In genomic region chr5:133226186-133226585, GRCh38 we compare ENCODE assay signal across 21 cellular contexts.
A peak's percentile ranks its signal among the peaks of the same experiment; 100 is the strongest.
DNase-seq lines count a peak whose midpoint lies in the region; TF ChIP-seq lines count a peak whose summit lies in the region.
"Had no signal": no experiment of that assay in that cellular context is flagged by ENCODE, and none has a peak within 500 bp of the region (broad histone marks: within the 10 kb centered on the region; RNA-seq: fewer than 3 reads in every experiment).

No MANE protein-coding gene starts in this region.

- H3K36me3 ChIP-seq in MG63, result no peaks in the 10 kb centered on the region
- H3K36me3 ChIP-seq in colonic mucosa, result no peaks in the 10 kb centered on the region
- H3K36me3 ChIP-seq: cardiac muscle cell, SJCRH30 had no signal

- H3K27me3 ChIP-seq in MG63, result no peaks in the 10 kb centered on the region
- H3K27me3 ChIP-seq in colonic mucosa, result no peaks in the 10 kb centered on the region
- H3K27me3 ChIP-seq: cardiac muscle cell, SJCRH30 had no signal

- TF ChIP-seq CTCF in colonic mucosa (IDR thresholded peaks at IDR 0.05) (no peak), progenitor cell of endocrine pancreas (IDR thresholded peaks at IDR 0.05; ENCODE audit: unreplicated experiment) (no peak)

- no peaks in the 10 kb centered on the region for H3K9me3 Mint-ChIP-seq in progenitor cell of endocrine pancreas (ENCODE audit: low read depth)
- H3K9me3 Mint-ChIP-seq: activated naive CD4-positive, alpha-beta T cell treated with anti-CD3 and anti-CD28 coated beads, Interleukin-2, amount 10 ng/mL, durations not matched to agents 7 days and 5 days; T-helper 1 cell treated with Interleukin-12 subunit alpha and Interleukin-12 subunit beta and Interleukin-4 antibody, amounts not matched to agents 30 μg/mL and 1 μg/mL, for 36 hours had no signal

- no peak for TF ChIP-seq POLR2A in erythroblast (IDR thresholded peaks at IDR 0.05; ENCODE audit: low read length)

- H3K4me1 Mint-ChIP-seq in progenitor cell of endocrine pancreas (ENCODE audit: low read depth), result peaks cover 2% of the 10 kb centered on the region
- H3K4me1 Mint-ChIP-seq: activated naive CD4-positive, alpha-beta T cell treated with anti-CD3 and anti-CD28 coated beads, Interleukin-2, amount 10 ng/mL, durations not matched to agents 7 days and 5 days had no signal

- H3K27me3 Mint-ChIP-seq in progenitor cell of endocrine pancreas, result no peaks in the 10 kb centered on the region

- H3K4me1 ChIP-seq in colonic mucosa, result peaks cover 6% of the 10 kb centered on the region
- H3K4me1 ChIP-seq: SJCRH30 had no signal

- no peak overlapping the region for H3K4me3 ChIP-seq in MG63
- H3K4me3 ChIP-seq in colonic mucosa, result no peak overlapping the region
- H3K4me3 ChIP-seq: cardiac muscle cell, PC-9, SJCRH30 had no signal

- intact Hi-C loops in colonic mucosa (cut with DNase I), result no loop called here

- peak overlapping the region; percentile 68 for H3K27ac ChIP-seq in colonic mucosa
- H3K27ac ChIP-seq: cardiac muscle cell, PC-9, SJCRH30 had no signal

- H3K36me3 Mint-ChIP-seq in progenitor cell of endocrine pancreas (ENCODE audit: insufficient read depth), result no peaks in the 10 kb centered on the region
- H3K36me3 Mint-ChIP-seq: activated naive CD4-positive, alpha-beta T cell treated with anti-CD3 and anti-CD28 coated beads, Interleukin-2, amount 10 ng/mL, durations not matched to agents 7 days and 5 days had no signal

- no peak overlapping the region for H3K9ac ChIP-seq in colonic mucosa (ENCODE audit: low read depth in 2 of 2, low read length in 2 of 2)

- peak overlapping the region; percentile 25 for H3K27ac Mint-ChIP-seq in progenitor cell of endocrine pancreas
- H3K27ac Mint-ChIP-seq: activated naive CD4-positive, alpha-beta T cell treated with anti-CD3 and anti-CD28 coated beads, Interleukin-2, amount 10 ng/mL, durations not matched to agents 7 days and 5 days; T-helper 1 cell treated with Interleukin-12 subunit alpha and Interleukin-12 subunit beta and Interleukin-4 antibody, amounts not matched to agents 30 μg/mL and 1 μg/mL, for 36 hours had no signal

- H3K9me3 ChIP-seq in MG63, result no peaks in the 10 kb centered on the region
- H3K9me3 ChIP-seq in colonic mucosa, result no peaks in the 10 kb centered on the region
- H3K9me3 ChIP-seq: SJCRH30 had no signal

- DNase-seq in MG63, result peak; percentile 55
- DNase-seq in colonic mucosa, result no peak
- no peak for DNase-seq in progenitor cell of endocrine pancreas (ENCODE audit: low spot score, unreplicated experiment)
- DNase-seq in HuH-7.5 (ENCODE audit: low spot score), result no peak
- no peak for DNase-seq in RKO (ENCODE audit: low spot score)
- DNase-seq in stimulated activated CD4-positive, alpha-beta T cell treated with anti-CD3 and anti-CD28 coated beads, Interleukin-15, amount 100 ng/mL, for 24 hours, result no peak
- DNase-seq in erythroblast (lab: John Stamatoyannopoulos, UW), result no peak
- DNase-seq: activated CD4-positive, alpha-beta T cell treated with anti-CD3 and anti-CD28 coated beads for 48 hours; activated naive CD4-positive, alpha-beta T cell treated with anti-CD3 and anti-CD28 coated beads, Interleukin-2, amount 10 ng/mL, durations not matched to agents 7 days and 5 days; AML-193; amygdala; dermis blood vessel endothelial cell; hippocampal formation; Karpas-422; NCI-H1092 treated with DMSO at 0.1 percent for 48 hours; NCI-H2081; PC-9; right cardiac atrium; SJCRH30 had no signal

- H3K4me3 Mint-ChIP-seq in progenitor cell of endocrine pancreas (ENCODE audit: low read depth), result no peak overlapping the region
- H3K4me3 Mint-ChIP-seq: activated naive CD4-positive, alpha-beta T cell treated with anti-CD3 and anti-CD28 coated beads, Interleukin-2, amount 10 ng/mL, durations not matched to agents 7 days and 5 days; T-helper 1 cell treated with Interleukin-12 subunit alpha and Interleukin-12 subunit beta and Interleukin-4 antibody, amounts not matched to agents 30 μg/mL and 1 μg/mL, for 36 hours had no signal
